ENCODE assay signal across 17 cellular contexts in genomic region chr3:194168994-194169393, GRCh38. TPM values are rescaled to one million over a fixed set of nuclear protein-coding genes. Genes with fewer than 3 reads are reported as not detected.
DNase-seq lines count a peak whose midpoint lies in the region; ATAC-seq and TF ChIP-seq lines count a peak whose summit lies in the region.
"Had no signal": no experiment of that assay in that cellular context is flagged by ENCODE, and none has a peak within 500 bp of the region (broad histone marks: within the 10 kb centered on the region; RNA-seq: fewer than 3 reads in every experiment).

No MANE protein-coding gene starts in this region.

- no peaks in the 10 kb centered on the region for H3K9me3 ChIP-seq in PC-3 (ENCODE audit: low read length)
- H3K9me3 ChIP-seq: A549 had no signal

- no peaks in the 10 kb centered on the region for H4K20me1 ChIP-seq in PC-3 (ENCODE audit: low read length)

- POLR2A ChIA-PET in PC-3 (lab: Charles Lee; ENCODE audit: unreplicated experiment): no interaction called here

- intact Hi-C loops in PC-3 (cut with micrococcal nuclease): loop anchor here (1.0 kb wide), 1 partner anchor 144 kb away; no protein-coding TSS in a partner anchor

- H3K9me2 ChIP-seq in PC-3 (replicated peaks; ENCODE audit: low read length): no peaks in the 10 kb centered on the region

- no peaks in the 10 kb centered on the region for H3K36me3 ChIP-seq in PC-3 (ENCODE audit: low read depth, low read length)

- H2AFZ ChIP-seq in PC-3 (ENCODE audit: low read length): no peak overlapping the region

- H3K4me1 Mint-ChIP-seq in nephron: peaks cover 54% of the 10 kb centered on the region

- 0 out of 2 replicates have a peak, but pooled peaks cover 6% of the 10 kb centered on the region for H3K4me1 ChIP-seq in PC-3 (ENCODE audit: insufficient read depth, low read length)
- H3K4me1 ChIP-seq: A549 had no signal

- ATAC-seq in PC-3 (peak; percentile 40), HG03469 (IDR thresholded peaks at IDR 0.05; ENCODE audit: unreplicated experiment) (no peak), HG03378 (IDR thresholded peaks at IDR 0.05; ENCODE audit: unreplicated experiment) (no peak), HG03342 (IDR thresholded peaks at IDR 0.05; ENCODE audit: unreplicated experiment) (no peak)

- H3K4me3 ChIP-seq in HL-60 (replicated peaks; ENCODE audit: insufficient read depth, low read length): no peak overlapping the region
- no peak overlapping the region for H3K4me3 ChIP-seq in PC-3 (ENCODE audit: low read length)
- H3K4me3 ChIP-seq: A549 had no signal

- no peak overlapping the region for H3K9ac ChIP-seq in PC-3 (ENCODE audit: low read length)

- no peaks in the 10 kb centered on the region for H3K36me3 Mint-ChIP-seq in nephron (ENCODE audit: low read depth)
- H3K36me3 Mint-ChIP-seq: CD14-positive monocyte had no signal

- BruUV-seq in PC-3 (replicated peaks; lab: Mats Ljungman, UMichigan): no TSS peak

- no peak for TF ChIP-seq CTCF in HL-60 (IDR thresholded peaks at IDR 0.05; ENCODE audit: insufficient read depth, low read length)
- TF ChIP-seq CTCF in PC-3 (conservative IDR thresholded peaks at IDR 0.05; ENCODE audit: low read depth, low read length): no peak
- TF ChIP-seq CTCF in nephron (IDR thresholded peaks at IDR 0.05; ENCODE audit: unreplicated experiment in 3 of 3): no peak

- no peak overlapping the region for H3K4me2 ChIP-seq in PC-3 (ENCODE audit: low read length)
- H3K4me2 ChIP-seq: A549 had no signal

- H3K27me3 ChIP-seq in HL-60 (ENCODE audit: insufficient read depth, poor library complexity, severe bottlenecking) (no peaks in the 10 kb centered on the region), PC-3 (ENCODE audit: low read length) (no peaks in the 10 kb centered on the region)

- H3K9me3 Mint-ChIP-seq in nephron: no peaks in the 10 kb centered on the region

- DNase-seq in HL-60 (ENCODE audit: low read depth in 1 of 2, low spot score in 1 of 2) (no peak), PC-3 (peak; percentile 13), islet precursor cell (peak; percentile 54), T-helper 9 cell (no peak)
- DNase-seq: DMS153; HCEC 1CT; KBM-7; NCI-H2029; NCI-H510A treated with DMSO at 0.1 percent for 48 hours; NK-92 treated with Interleukin-12 subunit alpha and Interleukin-12 subunit beta, amount 100 ng/mL, for 24 hours; OCI-M1 had no signal

- no peak overlapping the region for H3K4me3 Mint-ChIP-seq in nephron
- H3K4me3 Mint-ChIP-seq: CD14-positive monocyte had no signal

- CTCF ChIA-PET in PC-3 (lab: Charles Lee): no interaction called here

- H3K27me3 Mint-ChIP-seq in nephron (ENCODE audit: low read depth): peaks cover 28% of the 10 kb centered on the region

- H3K27ac Mint-ChIP-seq in nephron: peak overlapping the region; percentile 88 to 96 (median 92)

- no peaks in the 10 kb centered on the region for H3K79me2 ChIP-seq in PC-3 (ENCODE audit: low read length)

- H3K27ac ChIP-seq in HL-60 (replicated peaks) (peak overlapping the region; percentile 63; the same call in 1 of the 2 replicates), PC-3 (ENCODE audit: low read length) (no peak overlapping the region)
- H3K27ac ChIP-seq: A549 had no signal

- H3F3A ChIP-seq in PC-3 (ENCODE audit: low read length, unreplicated experiment): no peaks in the 10 kb centered on the region

RNA-seq across cellular contexts. Expression of gene HES1, which starts 33.0 kb away (rescaled TPM):
- 852 and 906 TPM in 2 replicates for total RNA-seq in PC-3 (2014; rRNA removed)

Comparison
In these comparisons a context has a peak if more than half of its experiments do, and no peak if none do; other contexts are left out.
1. DNase-seq: peak in PC-3 (single experiment) and islet precursor cell (single experiment); none in HL-60 (0 of 2) and T-helper 9 cell (single experiment).